In the genomic region with DNA sequence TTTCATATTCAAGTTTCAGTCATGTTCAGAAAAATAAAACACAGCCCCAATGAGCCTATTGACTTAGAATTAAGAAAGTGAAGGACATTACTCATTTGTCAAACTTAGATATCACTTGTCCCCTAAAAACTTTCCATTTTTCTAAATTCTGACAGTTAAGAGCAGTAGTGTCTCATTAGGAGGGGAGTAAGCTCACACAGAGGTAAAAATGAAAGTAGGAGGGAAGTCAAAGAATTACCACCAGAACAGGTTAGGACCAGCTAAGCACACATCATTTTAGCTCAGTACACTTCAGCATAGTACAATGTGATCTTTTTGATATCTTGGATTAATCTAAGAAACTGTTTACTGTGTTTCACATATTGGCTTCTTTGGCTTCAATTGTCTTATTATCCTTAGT, we compare ENCODE assay signal across 14 cellular contexts.
DNase-seq lines count a peak whose midpoint lies in the region; ATAC-seq and TF ChIP-seq lines count a peak whose summit lies in the region.
"Had no signal": no experiment of that assay in that cellular context is flagged by ENCODE, and none has a peak within 500 bp of the region (broad histone marks: within the 10 kb centered on the region; RNA-seq: fewer than 3 reads in every experiment).

No MANE protein-coding gene starts in this region.

- no peaks in the 10 kb centered on the region for H3K9me3 Mint-ChIP-seq in endodermal cell
- H3K9me3 Mint-ChIP-seq: activated T-helper 1 cell treated with anti-CD3 and anti-CD28 coated beads, Interleukin-12 subunit alpha, Interleukin-12 subunit beta, Interleukin-2, Interleukin-4 antibody, amounts not matched to agents 30 ng/mL and 10 ng/mL and 1 ng/mL, durations not matched to agents 14 hours and 24 hours and 36 hours had no signal

- H3K27ac Mint-ChIP-seq in endodermal cell = no peak overlapping the region
- H3K27ac Mint-ChIP-seq: activated T-helper 1 cell treated with anti-CD3 and anti-CD28 coated beads, Interleukin-12 subunit alpha, Interleukin-12 subunit beta, Interleukin-2, Interleukin-4 antibody, amounts not matched to agents 30 ng/mL and 10 ng/mL and 1 ng/mL, durations not matched to agents 14 hours and 24 hours and 36 hours; GM23338 had no signal

- peak overlapping the region; percentile 14; the same call in 1 of the 2 replicates for H3K4me2 ChIP-seq in PC-9
- H3K4me2 ChIP-seq: BLaER1, GM23338 had no signal

- no peak overlapping the region for H3K27ac ChIP-seq in PC-9
- no peak overlapping the region for H3K27ac ChIP-seq in endodermal cell (ENCODE audit: low read depth, low read length)
- H3K27ac ChIP-seq in Peyer's patch = peak overlapping the region in 2 of 4 donors; percentile 43 to 56
- H3K27ac ChIP-seq: BLaER1 had no signal

- CTCF ChIA-PET in PC-9 (lab: Charles Lee) = no interaction called here

- H3K9me2 ChIP-seq in PC-9 (ENCODE audit: insufficient read depth) = no peaks in the 10 kb centered on the region

- no peaks in the 10 kb centered on the region for H4K20me1 ChIP-seq in PC-9 (ENCODE audit: insufficient read depth)
- H4K20me1 ChIP-seq: BLaER1 had no signal

- BruUV-seq in PC-9 (replicated peaks; lab: Mats Ljungman, UMichigan) = no TSS peak

- no peak for TF ChIP-seq POLR2A in Peyer's patch (IDR thresholded peaks at IDR 0.05)

- H3F3A ChIP-seq in PC-9 (ENCODE audit: insufficient read depth, low read depth) = no peaks in the 10 kb centered on the region

- H3K4me1 ChIP-seq in PC-9 (replicated peaks; ENCODE audit: insufficient read depth) (no peaks in the 10 kb centered on the region), endodermal cell (ENCODE audit: control insufficient read depth, insufficient read depth, low read length) (peaks cover 5% of the 10 kb centered on the region), Peyer's patch (no peaks in the 10 kb centered on the region)

- H2AFZ ChIP-seq in PC-9 = peak overlapping the region; percentile 60
- H2AFZ ChIP-seq: GM23338 had no signal

- no peaks in the 10 kb centered on the region for H3K79me2 ChIP-seq in PC-9 (ENCODE audit: low read depth)

- no peaks in the 10 kb centered on the region for H3K36me3 ChIP-seq in PC-9 (ENCODE audit: low read depth)
- H3K36me3 ChIP-seq in endodermal cell (ENCODE audit: control insufficient read depth, insufficient read depth, low read length) = no peaks in the 10 kb centered on the region
- no peaks in the 10 kb centered on the region for H3K36me3 ChIP-seq in Peyer's patch
- H3K36me3 ChIP-seq: BLaER1 had no signal

- H3K4me3 ChIP-seq in GM12865 (ENCODE audit: low read depth, low read length) = 0 out of 2 replicates have a peak overlapping the region, but pooled peaks have one; percentile 26
- H3K4me3 ChIP-seq in PC-9 = no peak overlapping the region
- no peak overlapping the region for H3K4me3 ChIP-seq in endodermal cell (ENCODE audit: low read length)
- H3K4me3 ChIP-seq in Peyer's patch = no peak overlapping the region
- H3K4me3 ChIP-seq: BLaER1, GM23338 had no signal

- intact Hi-C loops in PC-9 (cut with micrococcal nuclease; ENCODE audit: unreplicated experiment) = no loop called here

- no peak for TF ChIP-seq CTCF in GM12865 (IDR thresholded peaks at IDR 0.05; ENCODE audit: insufficient read depth, low read depth, low read length, missing control alignments)
- no peak for TF ChIP-seq CTCF in PC-9 (conservative IDR thresholded peaks at IDR 0.05)
- TF ChIP-seq CTCF in endodermal cell (conservative IDR thresholded peaks at IDR 0.05) = no peak
- no peak for TF ChIP-seq CTCF in Peyer's patch (IDR thresholded peaks at IDR 0.05)

- POLR2A ChIA-PET in PC-9 (lab: Charles Lee; ENCODE audit: unreplicated experiment) = no interaction called here

- DNase-seq in GM12865 (ENCODE audit: low read depth) = no peak
- DNase-seq in PC-9 = no peak
- no peak for DNase-seq in endodermal cell
- no peak for DNase-seq in DMS 273 treated with DMSO at 0.1 percent for 48 hours (lab: John Stamatoyannopoulos, UW)
- DNase-seq in NCI-H446 treated with DMSO at 0.1 percent for 48 hours (lab: John Stamatoyannopoulos, UW) = no peak
- DNase-seq in Peyer's patch = no peak
- DNase-seq: effector CD8-positive, alpha-beta T cell; islet precursor cell; NCI-H2029 treated with DMSO at 0.1 percent for 48 hours had no signal

- no peaks in the 10 kb centered on the region for H3K36me3 Mint-ChIP-seq in endodermal cell (ENCODE audit: low read depth)

- peak; percentile 86 for ATAC-seq in GM19467 (IDR thresholded peaks at IDR 0.05; ENCODE audit: unreplicated experiment)
- ATAC-seq in HG03025 (IDR thresholded peaks at IDR 0.05; ENCODE audit: low FRiP score, unreplicated experiment) = peak; percentile 80
- ATAC-seq: GM23338 had no signal

- H3K9me3 ChIP-seq in PC-9 (ENCODE audit: insufficient read depth, low read depth) (no peaks in the 10 kb centered on the region), endodermal cell (ENCODE audit: control insufficient read depth, low read length) (peaks cover 10% of the 10 kb centered on the region), Peyer's patch (no peaks in the 10 kb centered on the region)
- H3K9me3 ChIP-seq: BLaER1 had no signal

- no peaks in the 10 kb centered on the region for H3K27me3 Mint-ChIP-seq in endodermal cell (ENCODE audit: insufficient read depth)

- H3K27me3 ChIP-seq in PC-9 (ENCODE audit: insufficient read depth, low read depth) (no peaks in the 10 kb centered on the region), endodermal cell (ENCODE audit: control insufficient read depth, insufficient read depth, low read length, poor library complexity, severe bottlenecking) (no peaks in the 10 kb centered on the region), Peyer's patch (no peaks in the 10 kb centered on the region)
- H3K27me3 ChIP-seq: BLaER1 had no signal

- H3K9ac ChIP-seq in endodermal cell (ENCODE audit: extremely low read depth, low read length, poor library complexity, severe bottlenecking) = no peak overlapping the region
- H3K9ac ChIP-seq: BLaER1 had no signal

- no peak overlapping the region for H3K4me3 Mint-ChIP-seq in endodermal cell
- H3K4me3 Mint-ChIP-seq: activated T-helper 1 cell treated with anti-CD3 and anti-CD28 coated beads, Interleukin-12 subunit alpha, Interleukin-12 subunit beta, Interleukin-2, Interleukin-4 antibody, amounts not matched to agents 30 ng/mL and 10 ng/mL and 1 ng/mL, durations not matched to agents 14 hours and 24 hours and 36 hours; GM23338 had no signal

- peaks cover 18% of the 10 kb centered on the region for H3K4me1 Mint-ChIP-seq in endodermal cell
